ENCODE assay signal across 20 cellular contexts in genomic region chr2:173574713-173575112, GRCh38.
DNase-seq lines count a peak whose midpoint lies in the region; ATAC-seq and TF ChIP-seq lines count a peak whose summit lies in the region.
"Had no signal": no experiment of that assay in that cellular context is flagged by ENCODE, and none has a peak within 500 bp of the region (broad histone marks: within the 10 kb centered on the region; RNA-seq: fewer than 3 reads in every experiment).

No MANE protein-coding gene starts in this region.

- H3K27ac Mint-ChIP-seq in Calu3 (ENCODE audit: unreplicated experiment) = peak overlapping the region; percentile 95
- H3K27ac Mint-ChIP-seq: naive thymus-derived CD8-positive, alpha-beta T cell had no signal

- CTCF ChIA-PET in Calu3 (lab: Charles Lee) = no interaction called here

- no peaks in the 10 kb centered on the region for H3K27me3 Mint-ChIP-seq in Calu3 (ENCODE audit: unreplicated experiment)

- H3K4me3 Mint-ChIP-seq in Calu3 (ENCODE audit: low read depth, unreplicated experiment) = no peak overlapping the region
- H3K4me3 Mint-ChIP-seq: naive thymus-derived CD8-positive, alpha-beta T cell had no signal

- TF ChIP-seq CTCF in Calu3 (IDR thresholded peaks at IDR 0.05; ENCODE audit: unreplicated experiment) (no peak), astrocyte of the spinal cord (IDR thresholded peaks at IDR 0.05; ENCODE audit: low read depth, low read length) (no peak), hepatocyte (IDR thresholded peaks at IDR 0.05; ENCODE audit: poor library complexity) (no peak), thyroid gland (IDR thresholded peaks at IDR 0.05) (no peak)

- BruUV-seq in Calu3 (replicated peaks; lab: Mats Ljungman, UMichigan) = no TSS peak

- no peaks in the 10 kb centered on the region for H3K27me3 ChIP-seq in hepatocyte
- no peaks in the 10 kb centered on the region for H3K27me3 ChIP-seq in thyroid gland
- H3K27me3 ChIP-seq: stomach, vagina had no signal

- no peaks in the 10 kb centered on the region for H3K9me2 ChIP-seq in hepatocyte (replicated peaks; ENCODE audit: insufficient read depth)

- no peak for DNase-seq in Calu3
- peak; percentile 41 for DNase-seq in HT1080 (ENCODE audit: low read depth)
- DNase-seq in astrocyte of the spinal cord (ENCODE audit: low read depth, low spot score) = peak; percentile 34
- DNase-seq in hepatocyte (ENCODE audit: low spot score) = no peak
- no peak for DNase-seq in activated naive CD4-positive, alpha-beta T cell treated with anti-CD3 and anti-CD28 coated beads, Interleukin-2, amount 50 U/mL, for 16 hours
- no peak for DNase-seq in iPS-NIHi7 (ENCODE audit: extremely low spot score)
- DNase-seq in thyroid gland = no peak
- DNase-seq: activated CD4-positive, CD25-positive, alpha-beta regulatory T cell; activated effector memory CD4-positive, alpha-beta T cell treated with Interleukin-2 at 50 U/mL for 16 hours; AML-193; aorta; cortex of kidney; lower lobe of right lung; MM.1S; naive thymus-derived CD8-positive, alpha-beta T cell; NCI-H748 treated with DMSO at 0.1 percent for 48 hours; stomach had no signal

- peaks cover 8% of the 10 kb centered on the region for H3K9me3 Mint-ChIP-seq in Calu3 (ENCODE audit: low read depth, unreplicated experiment)

- 82% methylated on average over 2 of the region's 2 CpGs for WGBS in hepatocyte (ENCODE audit: low lambda C conversion rate, missing lambda C conversion rate)
- 81 to 87% methylated on average over 2 of the region's 2 CpGs for WGBS in thyroid gland, 2 donors

- TF ChIP-seq POLR2A in thyroid gland (IDR thresholded peaks at IDR 0.05) = no peak

- H3K4me2 ChIP-seq in hepatocyte = no peak overlapping the region

- no peak overlapping the region for H2AFZ ChIP-seq in hepatocyte

- peaks cover 11% of the 10 kb centered on the region for H3K36me3 Mint-ChIP-seq in Calu3 (ENCODE audit: insufficient read depth, unreplicated experiment)

- in situ Hi-C loops in astrocyte of the spinal cord (cut with HindIII; ENCODE audit: low sequenced_read_pairs) = no loop called here

- H3K36me3 ChIP-seq in hepatocyte (replicated peaks; ENCODE audit: insufficient read depth, low read depth) (no peaks in the 10 kb centered on the region), thyroid gland (no peaks in the 10 kb centered on the region)
- H3K36me3 ChIP-seq: lower lobe of right lung, stomach, vagina had no signal

- peaks cover 65% of the 10 kb centered on the region for H3K4me1 Mint-ChIP-seq in Calu3 (ENCODE audit: low read depth, unreplicated experiment)

- no peaks in the 10 kb centered on the region for H3K9me3 ChIP-seq in hepatocyte (ENCODE audit: low read depth)
- H3K9me3 ChIP-seq in thyroid gland = no peaks in the 10 kb centered on the region
- H3K9me3 ChIP-seq: lower lobe of right lung, stomach, vagina had no signal

- H3K79me2 ChIP-seq in hepatocyte = no peaks in the 10 kb centered on the region

- ATAC-seq in HG02870 (IDR thresholded peaks at IDR 0.05; ENCODE audit: unreplicated experiment) = no peak
- ATAC-seq: lower lobe of right lung; naive thymus-derived CD8-positive, alpha-beta T cell; Panc1 had no signal

- H3K4me1 ChIP-seq in hepatocyte (ENCODE audit: insufficient read depth) (peaks cover 19% of the 10 kb centered on the region), thyroid gland (peaks cover 11 to 14% of the 10 kb centered on the region in 2 donors)
- H3K4me1 ChIP-seq: vagina had no signal

- intact Hi-C loops in Calu3 (cut with micrococcal nuclease; ENCODE audit: unreplicated experiment) (loop anchor here (5.0 to 10.0 kb wide), 4 partner anchors 48 to 768 kb away; partner anchors contain the start of gene SP3), thyroid gland (cut with DNase I) (no loop called here)

- no peak overlapping the region for H3K4me3 ChIP-seq in astrocyte of the spinal cord (ENCODE audit: low read depth, low read length)
- no peak overlapping the region for H3K4me3 ChIP-seq in hepatocyte
- H3K4me3 ChIP-seq in thyroid gland (replicated peaks in 1 of 3) = no peak overlapping the region
- H3K4me3 ChIP-seq: lower lobe of right lung, stomach, vagina had no signal

- peak overlapping the region; percentile 44 for H3K27ac ChIP-seq in hepatocyte
- H3K27ac ChIP-seq in thyroid gland = no peak overlapping the region
- H3K27ac ChIP-seq: lower lobe of right lung, stomach, vagina had no signal

- H4K20me1 ChIP-seq in hepatocyte (ENCODE audit: insufficient read depth, poor library complexity, severe bottlenecking) = no peaks in the 10 kb centered on the region

Comparison
In these comparisons a context has a peak if more than half of its experiments do, and no peak if none do; other contexts are left out.
1. DNase-seq: peak in HT1080 (single experiment) and astrocyte of the spinal cord (single experiment); none in Calu3 (single experiment), hepatocyte (single experiment), activated naive CD4-positive, alpha-beta T cell treated with anti-CD3 and anti-CD28 coated beads, Interleukin-2, amount 50 U/mL, for 16 hours (single experiment), iPS-NIHi7 (single experiment) and thyroid gland (0 of 2).